18 cellular contexts compared by ENCODE assay signal in the genomic region with DNA sequence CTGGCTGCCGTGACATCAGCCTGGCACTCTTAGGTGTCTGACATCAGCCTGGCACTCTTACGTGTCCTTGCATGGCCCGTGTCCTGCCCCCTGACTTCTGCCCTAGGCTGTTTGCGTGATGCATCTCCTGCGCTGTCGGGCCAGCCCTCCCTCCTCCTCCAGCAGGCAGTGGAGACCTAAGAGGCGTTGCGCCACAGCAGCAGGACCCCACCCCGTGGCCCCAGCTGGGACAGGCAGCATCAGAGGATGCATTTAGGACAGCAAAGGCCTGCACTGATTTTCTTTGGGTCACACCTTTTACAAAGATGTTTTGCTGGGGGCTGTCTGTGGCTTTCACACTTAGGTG.
"Had no signal": no experiment of that assay in that cellular context is flagged by ENCODE, and none has a peak within 500 bp of the region (broad histone marks: within the 10 kb centered on the region; RNA-seq: fewer than 3 reads in every experiment).

No MANE protein-coding gene starts in this region.

- H3K27me3 ChIP-seq: body of pancreas, suprapubic skin, transverse colon, uterus had no signal

- H3K4me3 ChIP-seq: body of pancreas, skin epidermis, suprapubic skin, transverse colon, uterus had no signal

- H3K4me1 ChIP-seq: uterus had no signal

- H3K27ac ChIP-seq: body of pancreas, skin epidermis, suprapubic skin, transverse colon, uterus had no signal

- H3K9me3 ChIP-seq: body of pancreas, transverse colon had no signal

- H3K36me3 ChIP-seq: suprapubic skin, transverse colon, uterus had no signal

- DNase-seq: activated CD4-positive, alpha-beta T cell treated with anti-CD3 and anti-CD28 coated beads for 48 hours; activated CD4-positive, CD25-positive, alpha-beta regulatory T cell; activated CD8-positive, alpha-beta T cell treated with anti-CD3 and anti-CD28 coated beads for 36 hours; activated naive CD4-positive, alpha-beta T cell treated with anti-CD3 and anti-CD28 coated beads for 36 hours; activated T-cell treated with anti-CD3 and anti-CD28 coated beads, Interleukin-2, amount 50 U/mL, for 4 hours; body of pancreas; effector memory CD8-positive, alpha-beta T cell; foreskin melanocyte; hypothalamus; kidney; midbrain; occipital lobe; T-cell; T-helper 9 cell; transverse colon; uterus had no signal

- ATAC-seq: activated CD8-positive, alpha-beta T cell treated with anti-CD3 and anti-CD28 coated beads for 36 hours; activated T-cell treated with anti-CD3 and anti-CD28 coated beads, Interleukin-2, amount 50 U/mL, for 4 hours; body of pancreas; effector memory CD8-positive, alpha-beta T cell; T-cell had no signal
